20 cellular contexts compared by ENCODE assay signal in genomic region chr7:92557249-92557648, GRCh38. TPM values are rescaled to one million over a fixed set of nuclear protein-coding genes. Genes with fewer than 3 reads are reported as not detected.
A peak's percentile ranks its signal among the peaks of the same experiment; 100 is the strongest.
DNase-seq lines count a peak whose midpoint lies in the region; ATAC-seq, FAIRE-seq and TF ChIP-seq lines count a peak whose summit lies in the region.
"Had no signal": no experiment of that assay in that cellular context is flagged by ENCODE, and none has a peak within 500 bp of the region (broad histone marks: within the 10 kb centered on the region; RNA-seq: fewer than 3 reads in every experiment).

No MANE protein-coding gene starts in this region.

- H3K9me2 ChIP-seq in GM23338 (ENCODE audit: insufficient read depth) = no peaks in the 10 kb centered on the region

- H3K27me3 Mint-ChIP-seq in GM23338 (ENCODE audit: insufficient read depth, low read depth, poor library complexity) = peaks cover 6% of the 10 kb centered on the region
- no peaks in the 10 kb centered on the region for H3K27me3 Mint-ChIP-seq in T-helper 17 cell
- no peaks in the 10 kb centered on the region for H3K27me3 Mint-ChIP-seq in stimulated activated memory B cell treated with anti-CD40 and anti-IgM and Interleukin-4, amounts not matched to agents 10 μg/mL and 1 μg/mL and 100 μg/mL, for 72 hours
- H3K27me3 Mint-ChIP-seq: B cell; CD4-positive, alpha-beta T cell had no signal

- no peaks in the 10 kb centered on the region for H3K4me1 Mint-ChIP-seq in GM23338
- H3K4me1 Mint-ChIP-seq in T-helper 17 cell = peaks cover 2% of the 10 kb centered on the region
- no peaks in the 10 kb centered on the region for H3K4me1 Mint-ChIP-seq in stimulated activated memory B cell treated with anti-CD40 and anti-IgM and Interleukin-4, amounts not matched to agents 10 μg/mL and 1 μg/mL and 100 μg/mL, for 72 hours
- H3K4me1 Mint-ChIP-seq: B cell had no signal

- no peak for TF ChIP-seq CTCF in A549 (IDR thresholded peaks at IDR 0.05)
- TF ChIP-seq CTCF in GM23338 (conservative IDR thresholded peaks at IDR 0.05; ENCODE audit: low read depth in 2 of 2) = 0 out of 4 replicates have a peak, but pooled peaks of 1 of the 2 experiments have one; percentile 11
- TF ChIP-seq CTCF in coronary artery (IDR thresholded peaks at IDR 0.05) = no peak

- TF ChIP-seq POLR2A in A549 (IDR thresholded peaks at IDR 0.05; ENCODE audit: low read length) = no peak

- H3K4me2 ChIP-seq in A549 = no peak overlapping the region
- no peak overlapping the region for H3K4me2 ChIP-seq in GM23338

- CTCF ChIA-PET in A549 (lab: Yijun Ruan, JAX) = interaction anchor here (1.6 kb wide), 1 partner anchor 96 kb away, joined by 3 read pairs; no protein-coding TSS in a partner anchor

- TF ChIP-seq EP300 in A549 (IDR thresholded peaks at IDR 0.05) = no peak

- no peaks in the 10 kb centered on the region; the same call in 1 of the 2 replicates for H3F3A ChIP-seq in GM23338 (replicated peaks; ENCODE audit: low read depth)

- H3K9me3 ChIP-seq in A549 (no peaks in the 10 kb centered on the region), T-helper 17 cell (ENCODE audit: control insufficient read depth, low read length, poor library complexity, severe bottlenecking) (no peaks in the 10 kb centered on the region)

- no peaks in the 10 kb centered on the region for H3K27me3 ChIP-seq in GM23338 (ENCODE audit: insufficient read depth)

- no peak for DNase-seq in A549 (ENCODE audit: low read depth in 1 of 2, low spot score in 1 of 2)
- no peak for DNase-seq in GM23338 (ENCODE audit: low spot score)
- no peak for DNase-seq in T-helper 17 cell
- DNase-seq in left lobe of liver (ENCODE audit: low spot score) = no peak
- no peak for DNase-seq in coronary artery (ENCODE audit: low spot score)
- DNase-seq in stimulated activated CD4-positive, alpha-beta T cell treated with anti-CD3 and anti-CD28 coated beads, Interleukin-2, amount 100 ng/mL, for 48 hours = no peak
- DNase-seq: Calu3; CD4-positive, alpha-beta T cell; DMS79 treated with DMSO at 0.1 percent for 48 hours; GM23248; KG1; NCI-H1436; NCI-H2029 treated with DMSO at 0.1 percent for 48 hours; NCI-H2171 treated with DMSO at 0.1 percent for 48 hours; NCI-H510A; NCI-H774; SW 1271 had no signal

- 0 out of 2 replicates have a peak, but pooled peaks cover 1% of the 10 kb centered on the region for H3K36me3 ChIP-seq in GM23338 (ENCODE audit: insufficient read depth)

- 91% methylated on average over 2 of the region's 2 CpGs for WGBS in A549 (ENCODE audit: missing lambda C conversion rate)

- H3K9me3 Mint-ChIP-seq in GM23338 = no peaks in the 10 kb centered on the region
- no peaks in the 10 kb centered on the region for H3K9me3 Mint-ChIP-seq in stimulated activated memory B cell treated with anti-CD40 and anti-IgM and Interleukin-4, amounts not matched to agents 10 μg/mL and 1 μg/mL and 100 μg/mL, for 72 hours
- H3K9me3 Mint-ChIP-seq: CD4-positive, alpha-beta T cell had no signal

- no peaks in the 10 kb centered on the region for H3K79me2 ChIP-seq in GM23338 (replicated peaks; ENCODE audit: insufficient read depth)

- no peaks in the 10 kb centered on the region for H3K4me1 ChIP-seq in A549
- H3K4me1 ChIP-seq in GM23338 (ENCODE audit: insufficient read depth) = no peaks in the 10 kb centered on the region

- no peaks in the 10 kb centered on the region; the same call in 1 of the 2 replicates for H4K20me1 ChIP-seq in GM23338 (replicated peaks; ENCODE audit: insufficient read depth)

- POLR2A ChIA-PET in A549 (lab: Yijun Ruan, JAX) = no interaction called here

- ATAC-seq in A549 (peak; percentile 25 to 45; a peak in 3 of 6 replicates), GM23338 (peak; percentile 80), T-helper 17 cell (peak; percentile 20), left lobe of liver (peak; percentile 27)
- ATAC-seq in stimulated activated memory B cell treated with anti-CD40 and anti-IgM and Interleukin-4, amounts not matched to agents 10 μg/mL and 1 μg/mL and 100 μg/mL, for 72 hours = no peak

- no peak for FAIRE-seq in A549 (lab: Jason Lieb, UNC)
- FAIRE-seq: G401.6 had no signal

- H3K36me3 Mint-ChIP-seq in GM23338 (ENCODE audit: low read depth) (peaks cover 2% of the 10 kb centered on the region; the same call in 1 of the 3 replicates), T-helper 17 cell (ENCODE audit: low read depth) (no peaks in the 10 kb centered on the region)
- H3K36me3 Mint-ChIP-seq in stimulated activated memory B cell treated with anti-CD40 and anti-IgM and Interleukin-4, amounts not matched to agents 10 μg/mL and 1 μg/mL and 100 μg/mL, for 72 hours = peaks cover 9% of the 10 kb centered on the region

- H3K4me3 Mint-ChIP-seq in GM23338 (no peak overlapping the region), T-helper 17 cell (no peak overlapping the region)
- no peak overlapping the region for H3K4me3 Mint-ChIP-seq in stimulated activated memory B cell treated with anti-CD40 and anti-IgM and Interleukin-4, amounts not matched to agents 10 μg/mL and 1 μg/mL and 100 μg/mL, for 72 hours
- H3K4me3 Mint-ChIP-seq: B cell; CD4-positive, alpha-beta T cell had no signal

- H3K27ac Mint-ChIP-seq in GM23338 (no peak overlapping the region), T-helper 17 cell (peak overlapping the region; percentile 79)
- no peak overlapping the region for H3K27ac Mint-ChIP-seq in stimulated activated memory B cell treated with anti-CD40 and anti-IgM and Interleukin-4, amounts not matched to agents 10 μg/mL and 1 μg/mL and 100 μg/mL, for 72 hours
- H3K27ac Mint-ChIP-seq: B cell; CD4-positive, alpha-beta T cell had no signal

- H3K4me3 ChIP-seq in A549 (no peak overlapping the region), GM23338 (no peak overlapping the region), coronary artery (no peak overlapping the region)
- H3K4me3 ChIP-seq: GM23248 had no signal

- no peak overlapping the region for H2AFZ ChIP-seq in GM23338
- H2AFZ ChIP-seq: GM23248 had no signal

- TF ChIP-seq RAD21 in A549 (conservative IDR thresholded peaks at IDR 0.05 in 1 of 2, IDR thresholded peaks at IDR 0.05 in 1 of 2) = no peak

- H3K27ac ChIP-seq in A549 (no peak overlapping the region), GM23338 (ENCODE audit: low read depth) (0 out of 2 replicates have a peak overlapping the region, but pooled peaks have one; percentile 23), coronary artery (no peak overlapping the region)
- H3K27ac ChIP-seq: GM23248 had no signal

TF ChIP-seq in A549, 52 proteins besides CTCF, POLR2A, EP300 and RAD21:
- TF ChIP-seq EHMT2 (IDR thresholded peaks at IDR 0.05; ENCODE audit: low read depth) = no peak

TF ChIP-seq in GM23338, 12 proteins besides CTCF, POLR2A, EP300 and RAD21:
- TF ChIP-seq ZNF331 (CRISPR knock-in tag; IDR thresholded peaks at IDR 0.05; ENCODE audit: low read depth) = no peak

RNA-seq across cellular contexts. Expression of gene RBM48, which starts 28.7 kb away (rescaled TPM):
- 6.5 and 7.0 TPM in 2 replicates for polyA plus RNA-seq in A549 (2011; rRNA removed)
- polyA plus RNA-seq in A549 (2012; cell fraction: cytosol; rRNA removed) = 1.9 and 2.6 TPM in 2 replicates
- polyA plus RNA-seq in A549 (2012; cell fraction: nucleus; rRNA removed) = 2.8 and 7.4 TPM in 2 replicates
- polyA plus RNA-seq in A549 (2017; fragmentation: RNase III; extraction: RNeasy Plus Mini Kit Qiagen cat#74134 plus additional on column Dnase treatment) = 7.1 to 8.1 TPM (median 7.9 TPM) in 3 replicates
- 7.7 and 7.9 TPM in 2 replicates for polyA minus RNA-seq in A549 (2011; rRNA and poly(A)+ RNA removed)
- total RNA-seq in GM23338 (2014; rRNA removed; shearing (Covaris generic)) = 8.8 and 9.8 TPM in 2 replicates
- 9.8 and 11.1 TPM in 2 replicates for polyA plus RNA-seq in GM23338 (2016; fragmentation: Nextera tagmentation; extraction: Ambion mirVana)
- 10 to 100 TPM; 27.7 to 29.3 TPM for total RNA-seq in T-helper 17 cell
- 4.9 TPM for total RNA-seq in left lobe of liver

RNA-seq across cellular contexts. Expression of gene PEX1, which starts 28.9 kb away (rescaled TPM):
- polyA plus RNA-seq in A549 (2011; rRNA removed) (22.7 and 23.2 TPM in 2 replicates), A549 (2017; fragmentation: RNase III; extraction: RNeasy Plus Mini Kit Qiagen cat#74134 plus additional on column Dnase treatment) (8.2 to 10.1 TPM (median 8.8 TPM) in 3 replicates), GM23338 (2016; fragmentation: Nextera tagmentation; extraction: Ambion mirVana) (17.3 and 22.5 TPM in 2 replicates)
- polyA plus RNA-seq in A549 (2012; cell fraction: cytosol; rRNA removed) = 4.0 and 4.3 TPM in 2 replicates
- 6.3 and 9.4 TPM in 2 replicates for polyA plus RNA-seq in A549 (2012; cell fraction: nucleus; rRNA removed)
- polyA minus RNA-seq in A549 (2011; rRNA and poly(A)+ RNA removed) = 7.6 and 8.9 TPM in 2 replicates
- total RNA-seq in GM23338 (2014; rRNA removed; shearing (Covaris generic)) = 25.4 and 44.8 TPM in 2 replicates
- total RNA-seq in T-helper 17 cell (10 to 100 TPM; 18.2 to 19.1 TPM), left lobe of liver (11.0 TPM)

RNA-seq across cellular contexts. Expression of gene FAM133B, which starts 32.9 kb away (rescaled TPM):
- polyA plus RNA-seq in A549 (2011; rRNA removed) = 18.3 and 33.6 TPM in 2 replicates
- polyA plus RNA-seq in A549 (2012; cell fraction: cytosol; rRNA removed) = 6.2 and 7.9 TPM in 2 replicates
- polyA plus RNA-seq in A549 (2012; cell fraction: nucleus; rRNA removed) = 5.8 and 12.2 TPM in 2 replicates
- 25.6 to 29.3 TPM (median 26.7 TPM) in 3 replicates for polyA plus RNA-seq in A549 (2017; fragmentation: RNase III; extraction: RNeasy Plus Mini Kit Qiagen cat#74134 plus additional on column Dnase treatment)
- polyA minus RNA-seq in A549 (2011; rRNA and poly(A)+ RNA removed) = 12.2 and 13.2 TPM in 2 replicates
- total RNA-seq in GM23338 (2014; rRNA removed; shearing (Covaris generic)) = 36.9 and 38.4 TPM in 2 replicates
- polyA plus RNA-seq in GM23338 (2016; fragmentation: Nextera tagmentation; extraction: Ambion mirVana) = 180 and 183 TPM in 2 replicates
- 10 to 100 TPM; 71.6 to 77.0 TPM for total RNA-seq in T-helper 17 cell
- 9.1 TPM for total RNA-seq in left lobe of liver
